ENCODE assay signal across 22 cellular contexts in genomic region chr2:240199133-240199870, GRCh38. TPM values are rescaled to one million over a fixed set of nuclear protein-coding genes. Genes with fewer than 3 reads are reported as not detected.
"Had no signal": no experiment of that assay in that cellular context is flagged by ENCODE, and none has a peak within 500 bp of the region (broad histone marks: within the 10 kb centered on the region; RNA-seq: fewer than 3 reads in every experiment).

No MANE protein-coding gene starts in this region.

- H3K27ac ChIP-seq: foreskin keratinocyte, hepatocyte had no signal

- H3K27ac Mint-ChIP-seq: activated naive CD8-positive, alpha-beta T cell; mesothelial cell of epicardium; progenitor cell of endocrine pancreas; stimulated activated naive CD8-positive, alpha-beta T cell treated with anti-CD3 and anti-CD28 coated beads, Interleukin-15, Interleukin-2, amounts not matched to agents 100 ng/mL and 50 ng/mL, for 24 hours; T-cell had no signal

- H3K36me3 Mint-ChIP-seq: activated naive CD8-positive, alpha-beta T cell; mesothelial cell of epicardium; T-cell had no signal

- H3K9me3 Mint-ChIP-seq: mesothelial cell of epicardium; stimulated activated naive CD8-positive, alpha-beta T cell treated with anti-CD3 and anti-CD28 coated beads, Interleukin-15, Interleukin-2, amounts not matched to agents 100 ng/mL and 50 ng/mL, for 24 hours; T-cell had no signal

- H3K4me1 ChIP-seq: foreskin keratinocyte had no signal

- H3K4me3 ChIP-seq: hepatocyte, lung had no signal

- ATAC-seq: foreskin keratinocyte, left colon, SK-N-SH treated with all-trans-retinoic acid at 6 μM for 48 hours, T-cell had no signal

- H3K4me3 Mint-ChIP-seq: activated naive CD8-positive, alpha-beta T cell; mesothelial cell of epicardium; nephron; stimulated activated naive CD8-positive, alpha-beta T cell treated with anti-CD3 and anti-CD28 coated beads, Interleukin-15, Interleukin-2, amounts not matched to agents 100 ng/mL and 50 ng/mL, for 24 hours; T-cell had no signal

- H3K4me1 Mint-ChIP-seq: T-cell had no signal

- DNase-seq: activated CD4-positive, alpha-beta T cell treated with anti-CD3 and anti-CD28 coated beads, Interleukin-2, amount 50 U/mL, for 1 hour; activated CD4-positive, CD25-positive, alpha-beta regulatory T cell treated with anti-CD3 and anti-CD28 coated beads, Interleukin-2, amount 50 U/mL, for 72 hours; foreskin keratinocyte; left colon; occipital lobe; stimulated activated CD4-positive, alpha-beta T cell treated with anti-CD3 and anti-CD28 coated beads, Interleukin-2, amount 100 ng/mL, for 48 hours had no signal

- H3K27me3 ChIP-seq: hepatocyte had no signal

RNA-seq across cellular contexts. Expression of gene OTOS, which starts 58.8 kb away (rescaled TPM):
- total RNA-seq: activated CD8-positive, alpha-beta memory T cell treated with anti-CD3 and anti-CD28 coated beads for 36 hours; dermis microvascular lymphatic vessel endothelial cell; epithelial cell of proximal tubule; fibroblast of lung; foreskin keratinocyte; left colon; lung; mesothelial cell of epicardium; progenitor cell of endocrine pancreas; skeletal muscle tissue; T-cell; temporal lobe; urinary bladder had no signal
- polyA plus RNA-seq: fibroblast of lung, foreskin keratinocyte, hepatocyte, lung, urinary bladder had no signal
